ENCODE assay signal across 8 cellular contexts in the genomic region with DNA sequence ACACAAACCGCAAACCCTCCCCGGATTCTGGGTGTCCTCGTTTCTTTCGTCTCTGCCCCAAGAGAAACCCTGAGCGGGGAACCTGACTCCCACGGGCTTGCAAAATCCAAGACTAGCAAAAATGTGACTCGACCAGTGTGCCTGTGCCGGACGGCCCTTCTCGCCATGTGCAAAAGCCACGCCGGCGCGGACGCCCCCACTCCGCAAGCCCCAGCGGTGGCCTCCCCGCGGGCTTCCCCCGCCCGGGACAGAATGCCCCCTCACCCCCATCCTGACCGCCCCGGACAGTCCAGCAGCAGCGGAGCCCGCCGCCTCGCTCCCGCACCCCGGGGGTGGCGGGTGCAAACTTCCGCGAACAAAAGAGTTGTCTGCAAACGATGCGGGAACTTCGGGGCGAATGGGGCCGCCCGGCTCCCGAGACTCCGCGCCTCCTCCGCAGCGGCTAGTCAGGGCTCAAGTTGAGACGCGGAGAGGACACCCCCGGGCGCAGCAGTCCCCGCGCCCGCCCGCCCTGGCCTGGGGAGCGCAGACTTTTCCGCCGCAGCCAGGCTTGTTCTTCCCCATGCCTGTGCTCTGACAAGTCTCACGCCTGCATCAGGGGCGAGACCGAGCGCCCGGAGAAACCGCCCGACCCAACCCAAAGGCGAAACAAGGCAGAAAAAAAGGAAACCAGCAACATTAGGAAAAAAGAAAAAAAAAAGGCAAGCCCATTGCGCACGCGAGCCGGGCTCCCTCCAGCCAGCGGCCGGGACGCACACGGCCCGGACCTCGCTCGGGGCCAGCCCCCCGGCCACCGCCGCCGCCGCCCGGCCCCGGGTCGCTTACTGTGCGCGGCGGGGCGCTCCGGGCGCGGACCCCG. TPM values are rescaled to one million over a fixed set of nuclear protein-coding genes. Genes with fewer than 3 reads are reported as not detected.
DNase-seq lines count a peak whose midpoint lies in the region; ATAC-seq and TF ChIP-seq lines count a peak whose summit lies in the region.

No MANE protein-coding gene starts in this region.

- H3K4me3 ChIP-seq in RWPE2 (ENCODE audit: severe bottlenecking), result peak overlapping the region; percentile 89

- peak; percentile 25 for ATAC-seq in HG02571 (IDR thresholded peaks at IDR 0.05; ENCODE audit: unreplicated experiment)
- ATAC-seq in RWPE2 (ENCODE audit: low read depth), result peak; percentile 8; the same call in 1 of the 3 replicates
- ATAC-seq in left lobe of liver, result peak; percentile 15
- no peak for ATAC-seq in HG02588 (IDR thresholded peaks at IDR 0.05; ENCODE audit: unreplicated experiment)

- H3K36me3 ChIP-seq in RWPE2 (ENCODE audit: low read depth), result peaks cover 14% of the 10 kb centered on the region; the same call in 1 of the 2 replicates

- no peaks in the 10 kb centered on the region for H3K27me3 ChIP-seq in RWPE2 (ENCODE audit: insufficient read depth, poor library complexity, severe bottlenecking)

- TF ChIP-seq CTCF in RWPE2 (IDR thresholded peaks at IDR 0.05; ENCODE audit: poor library complexity, severe bottlenecking), result no peak

- H3K27ac ChIP-seq in RWPE2 (ENCODE audit: poor library complexity, severe bottlenecking) (peak overlapping the region; percentile 85), caudate nucleus (ENCODE audit: low read depth, low read length) (peak overlapping the region; percentile 95)

- peak; percentile 57 for DNase-seq in ELF-1 (ENCODE audit: low read depth, low spot score)
- DNase-seq in RWPE2 (ENCODE audit: low spot score), result no peak
- peak in 8 of 61 donors; percentile 31 to 69 (median 49) for DNase-seq in caudate nucleus (lab: John Stamatoyannopoulos, UW)
- DNase-seq in left lobe of liver (ENCODE audit: low spot score), result no peak
- peak; percentile 42 for DNase-seq in superior temporal gyrus (ENCODE audit: extremely low spot score)
- no peak for DNase-seq in NCI-H1694 (lab: John Stamatoyannopoulos, UW)

- H3K4me1 ChIP-seq in RWPE2 (ENCODE audit: insufficient read depth, poor library complexity, severe bottlenecking), result peaks cover 59% of the 10 kb centered on the region

- H3K9me3 ChIP-seq in RWPE2 (ENCODE audit: severe bottlenecking), result no peaks in the 10 kb centered on the region

RNA-seq across cellular contexts. Expression of gene FAM53B, which starts 0.8 kb away (rescaled TPM):
- total RNA-seq in left lobe of liver, result 5.7 TPM

RNA-seq across cellular contexts. Expression of gene EEF1AKMT2, which starts 48.3 kb away (rescaled TPM):
- total RNA-seq in left lobe of liver, result 6.8 TPM

RNA-seq across cellular contexts. Expression of gene ABRAXAS2, which starts 58.2 kb away (rescaled TPM):
- 6.6 TPM for total RNA-seq in left lobe of liver

Comparison
In these comparisons a context has a peak if more than half of its experiments do, and no peak if none do; other contexts are left out.
1. DNase-seq: peak in ELF-1 (single experiment) and superior temporal gyrus (single experiment); none in RWPE2 (single experiment), left lobe of liver (single experiment) and NCI-H1694 (single experiment).